Comparison of ENCODE assay signal across 7 cellular contexts in genomic region chr7:30504347-30505173, GRCh38. TPM values are rescaled to one million over a fixed set of nuclear protein-coding genes. Genes with fewer than 3 reads are reported as not detected.
A peak's percentile ranks its signal among the peaks of the same experiment; 100 is the strongest.
DNase-seq lines count a peak whose midpoint lies in the region; ATAC-seq, FAIRE-seq and TF ChIP-seq lines count a peak whose summit lies in the region.

Gene GGCT (minus strand): TSS chr7:30504829. CDS start chr7:30504709, 120 bp downstream.

- in situ Hi-C loops in astrocyte of the cerebellum (cut with HindIII; ENCODE audit: low sequenced_read_pairs) = no loop called here

- no peak for TF ChIP-seq CTCF in astrocyte of the cerebellum (IDR thresholded peaks at IDR 0.05; ENCODE audit: low read depth, low read length, missing control alignments)

- ATAC-seq in HG02981 (IDR thresholded peaks at IDR 0.05; ENCODE audit: unreplicated experiment) = peak; percentile 99

- peak; percentile 90 for DNase-seq in GM18507 (ENCODE audit: extremely low spot score, insufficient read length, low read depth)
- DNase-seq in NCI-H2029 treated with DMSO at 0.1 percent for 48 hours (lab: John Stamatoyannopoulos, UW) = peak; percentile 93
- DNase-seq in T-helper 9 cell = peak; percentile 94
- DNase-seq in astrocyte of the cerebellum (ENCODE audit: low read depth) = peak; percentile 97
- peak; percentile 98 for DNase-seq in hepatic stellate cell (ENCODE audit: low spot score)
- peak; percentile 96 for DNase-seq in renal cortical epithelial cell (ENCODE audit: low read depth)

- peak; percentile 98 for FAIRE-seq in GM18507 (lab: Jason Lieb, UNC)

- peak within 1 kb of the TSS; percentile 66 for H3K4me3 ChIP-seq in astrocyte of the cerebellum (ENCODE audit: low read depth, low read length)

RNA-seq across cellular contexts. Expression of gene GGCT, which starts in this region (rescaled TPM):
- total RNA-seq in renal cortical epithelial cell = 18.0 and 40.6 TPM in 2 replicates

Comparison
In these comparisons a context has a peak if more than half of its experiments do, and no peak if none do; other contexts are left out.
1. Peak in every context shown above with its lines: DNase-seq, ATAC-seq and H3K4me3 ChIP-seq.